In genomic region chr3:98545940-98546339, GRCh38 we compare ENCODE assay signal across 1 cellular context.
TF ChIP-seq lines count a peak whose summit lies in the region.

No MANE protein-coding gene starts in this region.

TF ChIP-seq in A549, 52 proteins besides CTCF, POLR2A, EP300 and RAD21 (continued from another document):
- TF ChIP-seq, protein P1, sequence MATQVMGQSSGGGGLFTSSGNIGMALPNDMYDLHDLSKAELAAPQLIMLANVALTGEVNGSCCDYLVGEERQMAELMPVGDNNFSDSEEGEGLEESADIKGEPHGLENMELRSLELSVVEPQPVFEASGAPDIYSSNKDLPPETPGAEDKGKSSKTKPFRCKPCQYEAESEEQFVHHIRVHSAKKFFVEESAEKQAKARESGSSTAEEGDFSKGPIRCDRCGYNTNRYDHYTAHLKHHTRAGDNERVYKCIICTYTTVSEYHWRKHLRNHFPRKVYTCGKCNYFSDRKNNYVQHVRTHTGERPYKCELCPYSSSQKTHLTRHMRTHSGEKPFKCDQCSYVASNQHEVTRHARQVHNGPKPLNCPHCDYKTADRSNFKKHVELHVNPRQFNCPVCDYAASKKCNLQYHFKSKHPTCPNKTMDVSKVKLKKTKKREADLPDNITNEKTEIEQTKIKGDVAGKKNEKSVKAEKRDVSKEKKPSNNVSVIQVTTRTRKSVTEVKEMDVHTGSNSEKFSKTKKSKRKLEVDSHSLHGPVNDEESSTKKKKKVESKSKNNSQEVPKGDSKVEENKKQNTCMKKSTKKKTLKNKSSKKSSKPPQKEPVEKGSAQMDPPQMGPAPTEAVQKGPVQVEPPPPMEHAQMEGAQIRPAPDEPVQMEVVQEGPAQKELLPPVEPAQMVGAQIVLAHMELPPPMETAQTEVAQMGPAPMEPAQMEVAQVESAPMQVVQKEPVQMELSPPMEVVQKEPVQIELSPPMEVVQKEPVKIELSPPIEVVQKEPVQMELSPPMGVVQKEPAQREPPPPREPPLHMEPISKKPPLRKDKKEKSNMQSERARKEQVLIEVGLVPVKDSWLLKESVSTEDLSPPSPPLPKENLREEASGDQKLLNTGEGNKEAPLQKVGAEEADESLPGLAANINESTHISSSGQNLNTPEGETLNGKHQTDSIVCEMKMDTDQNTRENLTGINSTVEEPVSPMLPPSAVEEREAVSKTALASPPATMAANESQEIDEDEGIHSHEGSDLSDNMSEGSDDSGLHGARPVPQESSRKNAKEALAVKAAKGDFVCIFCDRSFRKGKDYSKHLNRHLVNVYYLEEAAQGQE (IDR thresholded peaks at IDR 0.05): no peak
- TF ChIP-seq KDM1A (IDR thresholded peaks at IDR 0.05; ENCODE audit: low read depth): no peak
- no peak for TF ChIP-seq NR3C1 (IDR thresholded peaks at IDR 0.05)
- TF ChIP-seq FOSL2 (IDR thresholded peaks at IDR 0.05): no peak
- TF ChIP-seq FOSL2 (CRISPR knock-in tag; IDR thresholded peaks at IDR 0.05): no peak
- TF ChIP-seq FOXS1 (CRISPR knock-in tag; IDR thresholded peaks at IDR 0.05): no peak
- no peak for TF ChIP-seq EHF (CRISPR knock-in tag; IDR thresholded peaks at IDR 0.05)
- TF ChIP-seq, protein P2, sequence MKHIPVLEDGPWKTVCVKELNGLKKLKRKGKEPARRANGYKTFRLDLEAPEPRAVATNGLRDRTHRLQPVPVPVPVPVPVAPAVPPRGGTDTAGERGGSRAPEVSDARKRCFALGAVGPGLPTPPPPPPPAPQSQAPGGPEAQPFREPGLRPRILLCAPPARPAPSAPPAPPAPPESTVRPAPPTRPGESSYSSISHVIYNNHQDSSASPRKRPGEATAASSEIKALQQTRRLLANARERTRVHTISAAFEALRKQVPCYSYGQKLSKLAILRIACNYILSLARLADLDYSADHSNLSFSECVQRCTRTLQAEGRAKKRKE (CRISPR knock-in tag; IDR thresholded peaks at IDR 0.05; ENCODE audit: low read depth): no peak
TF ChIP-seq in A549: peak in this region for 0.
